In the genomic region with DNA sequence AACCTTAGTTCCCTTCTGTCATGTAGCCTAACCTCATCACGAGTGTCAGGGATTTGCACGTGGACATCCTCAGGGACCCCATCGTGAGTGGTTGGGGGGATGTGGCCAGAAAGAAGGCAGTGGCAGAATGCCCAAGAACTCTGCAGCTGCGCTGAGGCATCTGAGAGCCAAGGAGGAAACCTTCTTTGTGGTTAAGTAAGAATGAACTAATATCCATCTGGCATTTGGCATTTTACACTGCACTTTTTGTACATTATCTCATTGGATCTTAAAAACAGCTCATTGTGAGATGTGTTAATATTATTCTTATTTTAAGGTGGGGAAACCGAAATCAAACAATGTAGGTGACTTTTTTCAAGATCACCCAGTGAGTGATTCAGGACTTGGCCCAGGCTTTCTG, we compare ENCODE assay signal across 20 cellular contexts. TPM values are rescaled to one million over a fixed set of nuclear protein-coding genes. Genes with fewer than 3 reads are reported as not detected.
DNase-seq lines count a peak whose midpoint lies in the region; ATAC-seq and TF ChIP-seq lines count a peak whose summit lies in the region.
"Had no signal": no experiment of that assay in that cellular context is flagged by ENCODE, and none has a peak within 500 bp of the region (broad histone marks: within the 10 kb centered on the region; RNA-seq: fewer than 3 reads in every experiment).

No MANE protein-coding gene starts in this region.

- H3K27me3 Mint-ChIP-seq in T-helper 17 cell, result peaks cover 24% of the 10 kb centered on the region

- no peak overlapping the region for H3K4me2 ChIP-seq in MM.1S (ENCODE audit: low read depth, low read length)

- no peak overlapping the region for H3K4me3 Mint-ChIP-seq in T-helper 17 cell
- H3K4me3 Mint-ChIP-seq: immature natural killer cell had no signal

- DNase-seq in GM03348 (ENCODE audit: low spot score), result peak; percentile 40
- DNase-seq in MV-4-11 (lab: John Stamatoyannopoulos, UW), result peak; percentile 24
- peak; percentile 48 for DNase-seq in epithelial cell of prostate (ENCODE audit: low read depth, low spot score)
- DNase-seq in myocyte (ENCODE audit: low read depth), result peak; percentile 93
- DNase-seq in activated effector memory CD4-positive, alpha-beta T cell treated with anti-CD3 and anti-CD28 coated beads, Interleukin-2, amount 50 U/mL, for 16 hours, result no peak
- no peak for DNase-seq in T-helper 17 cell
- no peak for DNase-seq in MM.1S
- DNase-seq: aorta; DMS79 treated with DMSO at 0.1 percent for 48 hours; dorsolateral prefrontal cortex; immature natural killer cell; NCI-H1930; NCI-H774; sigmoid colon; stimulated activated CD4-positive, alpha-beta T cell treated with anti-CD3 and anti-CD28 coated beads, Interleukin-2, amount 100 ng/mL, for 48 hours; testis had no signal

- no peaks in the 10 kb centered on the region for H4K20me1 ChIP-seq in MM.1S (ENCODE audit: insufficient read depth, low read length)

- no peak overlapping the region for H3K4me3 ChIP-seq in MM.1S (ENCODE audit: low read length)
- H3K4me3 ChIP-seq: dorsolateral prefrontal cortex, sigmoid colon, testis had no signal

- no peaks in the 10 kb centered on the region for H3K4me1 Mint-ChIP-seq in T-helper 17 cell
- H3K4me1 Mint-ChIP-seq: immature natural killer cell had no signal

- no peaks in the 10 kb centered on the region for H3K36me3 Mint-ChIP-seq in T-helper 17 cell (ENCODE audit: low read depth)
- H3K36me3 Mint-ChIP-seq: immature natural killer cell had no signal

- TF ChIP-seq CTCF in MM.1S (IDR thresholded peaks at IDR 0.05; ENCODE audit: low read length), result no peak

- no peak overlapping the region for H2AFZ ChIP-seq in MM.1S (ENCODE audit: low read length)

- H3K9me2 ChIP-seq in MM.1S (replicated peaks; ENCODE audit: insufficient read depth, low read length), result no peaks in the 10 kb centered on the region

- H3K27ac ChIP-seq in epithelial cell of prostate, result peak overlapping the region; percentile 70
- no peak overlapping the region for H3K27ac ChIP-seq in MM.1S (ENCODE audit: low read length)
- H3K27ac ChIP-seq: dorsolateral prefrontal cortex, neutrophil, sigmoid colon, testis, VCaP had no signal

- H3F3A ChIP-seq in MM.1S (ENCODE audit: insufficient read depth, low read length), result no peaks in the 10 kb centered on the region

- no peaks in the 10 kb centered on the region for H3K79me2 ChIP-seq in MM.1S (ENCODE audit: low read length)

- no peaks in the 10 kb centered on the region for H3K36me3 ChIP-seq in MM.1S (replicated peaks; ENCODE audit: insufficient read depth, low read length)
- H3K36me3 ChIP-seq: neutrophil, sigmoid colon had no signal

- H3K27me3 ChIP-seq in MM.1S (replicated peaks; ENCODE audit: insufficient read depth, low read length), result no peaks in the 10 kb centered on the region
- H3K27me3 ChIP-seq: testis had no signal

- no peak overlapping the region for H3K27ac Mint-ChIP-seq in T-helper 17 cell
- H3K27ac Mint-ChIP-seq: immature natural killer cell had no signal

- H3K4me1 ChIP-seq in MM.1S (ENCODE audit: low read length), result no peaks in the 10 kb centered on the region
- H3K4me1 ChIP-seq: testis had no signal

- no peaks in the 10 kb centered on the region for H3K9me3 ChIP-seq in T-helper 17 cell (ENCODE audit: control insufficient read depth, low read length, poor library complexity, severe bottlenecking)
- no peaks in the 10 kb centered on the region for H3K9me3 ChIP-seq in MM.1S (replicated peaks; ENCODE audit: insufficient read depth, low read length)
- H3K9me3 ChIP-seq: neutrophil, sigmoid colon, testis had no signal

- ATAC-seq in T-helper 17 cell (no peak), GM18868 (IDR thresholded peaks at IDR 0.05; ENCODE audit: unreplicated experiment) (no peak)
- ATAC-seq: Panc1 had no signal

- no peak overlapping the region for H3K9ac ChIP-seq in MM.1S (ENCODE audit: low read length)

RNA-seq across cellular contexts. Expression of a gene that starts 32.6 kb away (rescaled TPM):
- total RNA-seq in myocyte (0.91 and 2.5 TPM in 2 replicates), T-helper 17 cell (not detected)
- 6.0 TPM for polyA plus RNA-seq in myocyte (2012)

Comparison
In these comparisons a context has a peak if more than half of its experiments do, and no peak if none do; other contexts are left out.
1. DNase-seq: peak in GM03348 (single experiment), MV-4-11 (single experiment), epithelial cell of prostate (single experiment) and myocyte (single experiment); none in activated effector memory CD4-positive, alpha-beta T cell treated with anti-CD3 and anti-CD28 coated beads, Interleukin-2, amount 50 U/mL, for 16 hours (single experiment), T-helper 17 cell (0 of 3) and MM.1S (single experiment).